Comparison of ENCODE assay signal across 20 cellular contexts in genomic region chr11:66286699-66287098, GRCh38. TPM values are rescaled to one million over a fixed set of nuclear protein-coding genes. Genes with fewer than 3 reads are reported as not detected.
DNase-seq lines count a peak whose midpoint lies in the region; ATAC-seq and TF ChIP-seq lines count a peak whose summit lies in the region.
"Had no signal": no experiment of that assay in that cellular context is flagged by ENCODE, and none has a peak within 500 bp of the region (broad histone marks: within the 10 kb centered on the region; RNA-seq: fewer than 3 reads in every experiment).

No MANE protein-coding gene starts in this region.

- POLR2A ChIA-PET in CD8-positive, alpha-beta memory T cell (lab: Charles Lee) = no interaction called here

- no peak overlapping the region for H3K4me3 ChIP-seq in BLaER1 treated with 17β-estradiol and CSF1 and Interleukin-3, amounts not matched to agents 10 nM and 100 nM
- H3K4me3 ChIP-seq in CD8-positive, alpha-beta memory T cell (ENCODE audit: low read length) = no peak overlapping the region
- H3K4me3 ChIP-seq: MG63, thyroid gland had no signal

- TF ChIP-seq CTCF in natural killer cell (IDR thresholded peaks at IDR 0.05) = no peak

- H3K4me2 ChIP-seq in BLaER1 treated with 17β-estradiol and CSF1 and Interleukin-3, amounts not matched to agents 10 nM and 100 nM = peak overlapping the region in 7 of 11 experiments; percentile 87 to 100 (median 97); a peak in 10 of 22 replicates

- H4K20me1 ChIP-seq in BLaER1 treated with 17β-estradiol and CSF1 and Interleukin-3, amounts not matched to agents 10 nM and 100 nM = peaks cover 4 to 75% (median 18%) of the 10 kb centered on the region in 11 experiments; a peak in 19 of 22 replicates

- H3K36me3 Mint-ChIP-seq in CD8-positive, alpha-beta memory T cell = peaks cover 0 to 12% (median 0%) of the 10 kb centered on the region in 3 donors
- H3K36me3 Mint-ChIP-seq in activated naive CD8-positive, alpha-beta T cell treated with anti-CD3 and anti-CD28 coated beads for 36 hours = peaks cover 8% of the 10 kb centered on the region
- no peaks in the 10 kb centered on the region for H3K36me3 Mint-ChIP-seq in natural killer cell

- peaks cover 34 to 55% (median 46%) of the 10 kb centered on the region in 10 experiments for H3K4me1 ChIP-seq in BLaER1 treated with 17β-estradiol and CSF1 and Interleukin-3, amounts not matched to agents 10 nM and 100 nM
- H3K4me1 ChIP-seq in CD8-positive, alpha-beta memory T cell (ENCODE audit: insufficient read depth, low read length) = peaks cover 42% of the 10 kb centered on the region

- peak overlapping the region in 6 of 7 donors; percentile 60 to 86 (median 82) for H3K4me3 Mint-ChIP-seq in CD8-positive, alpha-beta memory T cell
- H3K4me3 Mint-ChIP-seq in activated naive CD8-positive, alpha-beta T cell treated with anti-CD3 and anti-CD28 coated beads for 36 hours = peak overlapping the region; percentile 20
- H3K4me3 Mint-ChIP-seq in natural killer cell = peak overlapping the region; percentile 28

- peaks cover 37 to 56% (median 46%) of the 10 kb centered on the region in 3 donors for H3K4me1 Mint-ChIP-seq in CD8-positive, alpha-beta memory T cell
- H3K4me1 Mint-ChIP-seq in activated naive CD8-positive, alpha-beta T cell treated with anti-CD3 and anti-CD28 coated beads for 36 hours = peaks cover 34% of the 10 kb centered on the region
- H3K4me1 Mint-ChIP-seq in natural killer cell = peaks cover 24 to 54% of the 10 kb centered on the region in 2 donors

- H3K36me3 ChIP-seq in BLaER1 treated with 17β-estradiol and CSF1 and Interleukin-3, amounts not matched to agents 10 nM and 100 nM = peaks cover 0 to 30% (median 14%) of the 10 kb centered on the region in 11 experiments; a peak in 14 of 22 replicates
- no peaks in the 10 kb centered on the region for H3K36me3 ChIP-seq in CD8-positive, alpha-beta memory T cell (ENCODE audit: insufficient read depth, low read length)

- peak overlapping the region in 2 of 11 experiments; percentile 2 to 28; a peak in 3 of 22 replicates for H3K9ac ChIP-seq in BLaER1 treated with 17β-estradiol and CSF1 and Interleukin-3, amounts not matched to agents 10 nM and 100 nM

- intact Hi-C loops in natural killer cell (cut with micrococcal nuclease) = no loop called here

- H3K27me3 Mint-ChIP-seq in CD8-positive, alpha-beta memory T cell = peaks cover 5 to 6% of the 10 kb centered on the region in 2 donors
- H3K27me3 Mint-ChIP-seq in activated naive CD8-positive, alpha-beta T cell treated with anti-CD3 and anti-CD28 coated beads for 36 hours = peaks cover 9% of the 10 kb centered on the region
- H3K27me3 Mint-ChIP-seq in natural killer cell (ENCODE audit: low read depth in 2 of 2) = peaks cover 12 to 14% of the 10 kb centered on the region in 2 donors

- DNase-seq in CD8-positive, alpha-beta memory T cell = no peak
- DNase-seq in activated naive CD8-positive, alpha-beta T cell treated with anti-CD3 and anti-CD28 coated beads for 36 hours = no peak
- DNase-seq in natural killer cell (no peak), NAMALWA (ENCODE audit: low spot score) (no peak), T1000 (lab: John Stamatoyannopoulos, UW) (no peak), T-helper 2 cell (no peak)
- DNase-seq: activated CD8-positive, alpha-beta memory T cell treated with anti-CD3 and anti-CD28 coated beads, Interleukin-2, amount 50 U/mL, for 48 hours; aorta; erythroblast; MG63; NCI-H1930; stimulated activated CD4-positive, alpha-beta T cell treated with anti-CD3 and anti-CD28 coated beads, Interleukin-4, amount 100 ng/mL, for 24 hours; thyroid gland had no signal

- H3K27ac ChIP-seq in BLaER1 treated with 17β-estradiol and CSF1 and Interleukin-3, amounts not matched to agents 10 nM and 100 nM = no peak overlapping the region
- H3K27ac ChIP-seq in CD8-positive, alpha-beta memory T cell (ENCODE audit: low read depth, low read length) = no peak overlapping the region
- H3K27ac ChIP-seq: C4-2B, thyroid gland had no signal

- peaks cover 0 to 5% (median 0%) of the 10 kb centered on the region in 11 experiments; a peak in 1 of 22 replicates for H3K9me3 ChIP-seq in BLaER1 treated with 17β-estradiol and CSF1 and Interleukin-3, amounts not matched to agents 10 nM and 100 nM (replicated peaks in 1 of 11)
- H3K9me3 ChIP-seq in CD8-positive, alpha-beta memory T cell (ENCODE audit: low read length) = no peaks in the 10 kb centered on the region
- H3K9me3 ChIP-seq: MG63, thyroid gland had no signal

- no peaks in the 10 kb centered on the region for H3K9me3 Mint-ChIP-seq in CD8-positive, alpha-beta memory T cell
- H3K9me3 Mint-ChIP-seq in activated naive CD8-positive, alpha-beta T cell treated with anti-CD3 and anti-CD28 coated beads for 36 hours = no peaks in the 10 kb centered on the region
- H3K9me3 Mint-ChIP-seq in natural killer cell = no peaks in the 10 kb centered on the region

- ATAC-seq in natural killer cell = no peak
- ATAC-seq: GM12878 had no signal

- CTCF ChIA-PET in CD8-positive, alpha-beta memory T cell (lab: Charles Lee) = interaction anchor here (1.3 to 6.5 kb wide), 3 partner anchors 25 to 64 kb away, joined by 3 to 74 read pairs (median 39); no protein-coding TSS in a partner anchor

- peaks cover 14 to 22% (median 18%) of the 10 kb centered on the region in 11 experiments for H3K27me3 ChIP-seq in BLaER1 treated with 17β-estradiol and CSF1 and Interleukin-3, amounts not matched to agents 10 nM and 100 nM
- no peaks in the 10 kb centered on the region for H3K27me3 ChIP-seq in CD8-positive, alpha-beta memory T cell (ENCODE audit: insufficient read depth, low read length, poor library complexity, severe bottlenecking)
- H3K27me3 ChIP-seq: thyroid gland had no signal

- peak overlapping the region in 5 of 8 donors; percentile 21 to 82 (median 61) for H3K27ac Mint-ChIP-seq in CD8-positive, alpha-beta memory T cell
- H3K27ac Mint-ChIP-seq in activated naive CD8-positive, alpha-beta T cell treated with anti-CD3 and anti-CD28 coated beads for 36 hours = no peak overlapping the region
- H3K27ac Mint-ChIP-seq in natural killer cell = peak overlapping the region in 1 of 2 donors; percentile 89

RNA-seq across cellular contexts. Expression of gene YIF1A, which starts 2.2 kb away (rescaled TPM):
- 10 to 100 TPM; 96.5 to 97.3 TPM for total RNA-seq in CD8-positive, alpha-beta memory T cell
- polyA plus RNA-seq in CD8-positive, alpha-beta memory T cell = 61.7 TPM
- 10 to 100 TPM; 64.1 to 72.4 TPM for total RNA-seq in activated naive CD8-positive, alpha-beta T cell treated with anti-CD3 and anti-CD28 coated beads for 36 hours
- 10 to 100 TPM; 21.9 to 28.5 (median 23.6) TPM for total RNA-seq in natural killer cell

RNA-seq across cellular contexts. Expression of gene TMEM151A, which starts 5.0 kb away (rescaled TPM):
- not detected for total RNA-seq in CD8-positive, alpha-beta memory T cell
- not detected for polyA plus RNA-seq in CD8-positive, alpha-beta memory T cell
- total RNA-seq in activated naive CD8-positive, alpha-beta T cell treated with anti-CD3 and anti-CD28 coated beads for 36 hours = not detected
- total RNA-seq in natural killer cell = not detected
- total RNA-seq: GM12878, HT1080, lung microvascular endothelial cell had no signal
- polyA plus RNA-seq: aorta, GM12878 had no signal

RNA-seq across cellular contexts. Expression of gene CNIH2, which starts 8.7 kb away (rescaled TPM):
- total RNA-seq in CD8-positive, alpha-beta memory T cell = 1 to 10 TPM; 2.7 to 2.8 TPM
- polyA plus RNA-seq in CD8-positive, alpha-beta memory T cell = not detected
- total RNA-seq in activated naive CD8-positive, alpha-beta T cell treated with anti-CD3 and anti-CD28 coated beads for 36 hours = 1 to 10 TPM; 1.9 to 2.2 TPM
- 1 to 10 TPM; 6.3 to 8.8 (median 7.1) TPM for total RNA-seq in natural killer cell
- total RNA-seq: glomerular endothelial cell, omental fat pad, thyroid gland had no signal

RNA-seq across cellular contexts. Expression of gene RAB1B, which starts 18.3 kb away (rescaled TPM):
- total RNA-seq in CD8-positive, alpha-beta memory T cell = 100 to 1,000 TPM; 119 to 125 TPM
- 18.6 TPM for polyA plus RNA-seq in CD8-positive, alpha-beta memory T cell
- total RNA-seq in activated naive CD8-positive, alpha-beta T cell treated with anti-CD3 and anti-CD28 coated beads for 36 hours = 100 to 1,000 TPM in 1 of 2 experiments, 10 to 100 TPM in 1; 97.6 to 102 TPM
- total RNA-seq in natural killer cell = 100 to 1,000 TPM; 116 to 144 (median 132) TPM

RNA-seq across cellular contexts. Expression of gene KLC2, which starts 29.2 kb away (rescaled TPM):
- 10 to 100 TPM; 61.6 to 65.9 TPM for total RNA-seq in CD8-positive, alpha-beta memory T cell
- 11.9 TPM for polyA plus RNA-seq in CD8-positive, alpha-beta memory T cell
- 10 to 100 TPM; 39.4 to 40.2 TPM for total RNA-seq in activated naive CD8-positive, alpha-beta T cell treated with anti-CD3 and anti-CD28 coated beads for 36 hours
- 10 to 100 TPM; 22.9 to 32.0 (median 27.6) TPM for total RNA-seq in natural killer cell

Comparison
In these comparisons a context has a peak if more than half of its experiments do, and no peak if none do; other contexts are left out.
1. H3K4me3 Mint-ChIP-seq: peak in every context shown above with its lines; median percentile 82 in CD8-positive, alpha-beta memory T cell; 28 in natural killer cell; 20 in activated naive CD8-positive, alpha-beta T cell treated with anti-CD3 and anti-CD28 coated beads for 36 hours.